21 cellular contexts compared by ENCODE assay signal in genomic region chr1:167077868-167078210, GRCh38. TPM values are rescaled to one million over a fixed set of nuclear protein-coding genes. Genes with fewer than 3 reads are reported as not detected.
DNase-seq lines count a peak whose midpoint lies in the region; ATAC-seq and TF ChIP-seq lines count a peak whose summit lies in the region.
"Had no signal": no experiment of that assay in that cellular context is flagged by ENCODE, and none has a peak within 500 bp of the region (broad histone marks: within the 10 kb centered on the region; RNA-seq: fewer than 3 reads in every experiment).

No MANE protein-coding gene starts in this region.

- H3K36me3 Mint-ChIP-seq in natural killer cell = no peaks in the 10 kb centered on the region
- no peaks in the 10 kb centered on the region for H3K36me3 Mint-ChIP-seq in natural killer cell treated with Interleukin-12 subunit alpha and Interleukin-12 subunit beta and Interleukin-15 and Interleukin-18, amount 100 ng/mL, for 72 hours
- no peaks in the 10 kb centered on the region for H3K36me3 Mint-ChIP-seq in stimulated activated effector memory CD8-positive, alpha-beta T cell treated with anti-CD3 and anti-CD28 coated beads, Interleukin-12 subunit alpha, Interleukin-12 subunit beta, amount 100 ng/mL, for 72 hours
- H3K36me3 Mint-ChIP-seq: CD14-positive monocyte had no signal

- H3K27ac Mint-ChIP-seq in natural killer cell = peak overlapping the region; percentile 71 to 73
- no peak overlapping the region for H3K27ac Mint-ChIP-seq in natural killer cell treated with Interleukin-12 subunit alpha and Interleukin-12 subunit beta and Interleukin-15 and Interleukin-18, amount 100 ng/mL, for 72 hours
- peak overlapping the region; percentile 21 for H3K27ac Mint-ChIP-seq in stimulated activated effector memory CD8-positive, alpha-beta T cell treated with anti-CD3 and anti-CD28 coated beads, Interleukin-12 subunit alpha, Interleukin-12 subunit beta, amount 100 ng/mL, for 72 hours
- H3K27ac Mint-ChIP-seq: CD14-positive monocyte, HFFc6 had no signal

- no peak for TF ChIP-seq POLR2A in heart left ventricle (IDR thresholded peaks at IDR 0.05)
- TF ChIP-seq POLR2A in esophagus muscularis mucosa (IDR thresholded peaks at IDR 0.05; ENCODE audit: low read depth) = no peak

- H3K36me3 ChIP-seq in heart left ventricle (no peaks in the 10 kb centered on the region), left ventricle myocardium inferior (no peaks in the 10 kb centered on the region), esophagus muscularis mucosa (no peaks in the 10 kb centered on the region)
- H3K36me3 ChIP-seq: BLaER1 had no signal

- TF ChIP-seq EP300 in esophagus muscularis mucosa (IDR thresholded peaks at IDR 0.05) = no peak

- H3K27me3 ChIP-seq in heart left ventricle (no peaks in the 10 kb centered on the region), left ventricle myocardium inferior (ENCODE audit: low read depth) (peaks cover 19% of the 10 kb centered on the region), esophagus muscularis mucosa (peaks cover 0 to 30% (median 0%) of the 10 kb centered on the region in 4 donors)
- H3K27me3 ChIP-seq: BLaER1 had no signal

- DNase-seq in heart left ventricle (no peak), left ventricle myocardium inferior (no peak), natural killer cell (no peak), cerebellar cortex (ENCODE audit: low spot score) (peak; percentile 75), NCI-H2029 treated with DMSO at 0.1 percent for 48 hours (lab: John Stamatoyannopoulos, UW) (no peak), esophagus muscularis mucosa (ENCODE audit: extremely low spot score) (no peak)
- DNase-seq in natural killer cell treated with Interleukin-12 subunit alpha and Interleukin-12 subunit beta and Interleukin-15 and Interleukin-18, amount 100 ng/mL, for 72 hours (ENCODE audit: low spot score) = no peak
- DNase-seq in stimulated activated effector memory CD8-positive, alpha-beta T cell treated with anti-CD3 and anti-CD28 coated beads, Interleukin-12 subunit alpha, Interleukin-12 subunit beta, amount 100 ng/mL, for 72 hours (ENCODE audit: low spot score in 2 of 2) = no peak
- DNase-seq: 8988T; CD4-positive, alpha-beta memory T cell; DMS79 treated with DMSO at 0.1 percent for 48 hours; GOT3; H7; HFFc6 had no signal

- H3K27me3 Mint-ChIP-seq in natural killer cell (ENCODE audit: low read depth in 2 of 2) = peaks cover 0 to 8% of the 10 kb centered on the region in 2 donors
- peaks cover 0 to 6% of the 10 kb centered on the region in 2 donors for H3K27me3 Mint-ChIP-seq in natural killer cell treated with Interleukin-12 subunit alpha and Interleukin-12 subunit beta and Interleukin-15 and Interleukin-18, amount 100 ng/mL, for 72 hours

- intact Hi-C loops in heart left ventricle (cut with DNase I) (loop anchor here in 2 of 10 donors (10.0 kb wide), 1 partner anchor 137 kb away; no protein-coding TSS in a partner anchor), left ventricle myocardium inferior (cut with micrococcal nuclease) (no loop called here), natural killer cell (cut with micrococcal nuclease) (loop anchor here (2.0 kb wide), 1 partner anchor 13 kb away; the partner anchor contains the start of gene GPA33), esophagus muscularis mucosa (cut with DNase I) (no loop called here)

- no peaks in the 10 kb centered on the region for H3K9me3 Mint-ChIP-seq in natural killer cell
- no peaks in the 10 kb centered on the region for H3K9me3 Mint-ChIP-seq in natural killer cell treated with Interleukin-12 subunit alpha and Interleukin-12 subunit beta and Interleukin-15 and Interleukin-18, amount 100 ng/mL, for 72 hours
- H3K9me3 Mint-ChIP-seq in stimulated activated effector memory CD8-positive, alpha-beta T cell treated with anti-CD3 and anti-CD28 coated beads, Interleukin-12 subunit alpha, Interleukin-12 subunit beta, amount 100 ng/mL, for 72 hours = no peaks in the 10 kb centered on the region
- H3K9me3 Mint-ChIP-seq: CD4-positive, alpha-beta memory T cell; HFFc6 had no signal

- TF ChIP-seq CTCF in heart left ventricle (IDR thresholded peaks at IDR 0.05) (no peak), left ventricle myocardium inferior (IDR thresholded peaks at IDR 0.05; ENCODE audit: borderline replicate concordance) (no peak), natural killer cell (IDR thresholded peaks at IDR 0.05) (no peak), esophagus muscularis mucosa (IDR thresholded peaks at IDR 0.05) (no peak)

- peaks cover 0 to 19% (median 3%) of the 10 kb centered on the region in 12 donors for H3K4me1 ChIP-seq in heart left ventricle
- peaks cover 18% of the 10 kb centered on the region for H3K4me1 ChIP-seq in left ventricle myocardium inferior
- H3K4me1 ChIP-seq in esophagus muscularis mucosa = no peaks in the 10 kb centered on the region
- H3K4me1 ChIP-seq: BLaER1 had no signal

- H3K4me1 Mint-ChIP-seq in natural killer cell = peaks cover 55 to 62% of the 10 kb centered on the region in 2 donors
- peaks cover 43 to 53% of the 10 kb centered on the region in 2 donors for H3K4me1 Mint-ChIP-seq in natural killer cell treated with Interleukin-12 subunit alpha and Interleukin-12 subunit beta and Interleukin-15 and Interleukin-18, amount 100 ng/mL, for 72 hours (ENCODE audit: low read depth in 2 of 2)
- H3K4me1 Mint-ChIP-seq in stimulated activated effector memory CD8-positive, alpha-beta T cell treated with anti-CD3 and anti-CD28 coated beads, Interleukin-12 subunit alpha, Interleukin-12 subunit beta, amount 100 ng/mL, for 72 hours = peaks cover 43% of the 10 kb centered on the region
- H3K4me1 Mint-ChIP-seq: CD14-positive monocyte had no signal

- H3K4me3 ChIP-seq in heart left ventricle (no peak overlapping the region), left ventricle myocardium inferior (no peak overlapping the region), esophagus muscularis mucosa (no peak overlapping the region)
- H3K4me3 ChIP-seq: BLaER1, GM12878 had no signal

- H3K9me3 ChIP-seq in heart left ventricle = no peaks in the 10 kb centered on the region
- H3K9me3 ChIP-seq in left ventricle myocardium inferior (replicated peaks) = no peaks in the 10 kb centered on the region
- no peaks in the 10 kb centered on the region for H3K9me3 ChIP-seq in esophagus muscularis mucosa
- H3K9me3 ChIP-seq: BLaER1 had no signal

- H3K4me3 Mint-ChIP-seq in natural killer cell = peak overlapping the region; percentile 80
- no peak overlapping the region for H3K4me3 Mint-ChIP-seq in natural killer cell treated with Interleukin-12 subunit alpha and Interleukin-12 subunit beta and Interleukin-15 and Interleukin-18, amount 100 ng/mL, for 72 hours
- H3K4me3 Mint-ChIP-seq in stimulated activated effector memory CD8-positive, alpha-beta T cell treated with anti-CD3 and anti-CD28 coated beads, Interleukin-12 subunit alpha, Interleukin-12 subunit beta, amount 100 ng/mL, for 72 hours = no peak overlapping the region
- H3K4me3 Mint-ChIP-seq: CD14-positive monocyte, HFFc6 had no signal

- peak overlapping the region in 4 of 12 donors; percentile 1 to 39 (median 32) for H3K27ac ChIP-seq in heart left ventricle
- H3K27ac ChIP-seq in left ventricle myocardium inferior (replicated peaks) = no peak overlapping the region
- H3K27ac ChIP-seq in esophagus muscularis mucosa (replicated peaks in 1 of 4) = no peak overlapping the region
- H3K27ac ChIP-seq: BLaER1 had no signal

- ATAC-seq in heart left ventricle = peak; percentile 63 to 79 (median 72)
- ATAC-seq in natural killer cell = no peak
- ATAC-seq in natural killer cell treated with Interleukin-12 subunit alpha and Interleukin-12 subunit beta and Interleukin-15 and Interleukin-18, amount 100 ng/mL, for 72 hours = no peak
- ATAC-seq in stimulated activated effector memory CD8-positive, alpha-beta T cell treated with anti-CD3 and anti-CD28 coated beads, Interleukin-12 subunit alpha, Interleukin-12 subunit beta, amount 100 ng/mL, for 72 hours = no peak
- ATAC-seq: GM12878, HCT116, HepG2 had no signal

RNA-seq across cellular contexts. Expression of gene GPA33, which starts 12.3 kb away (rescaled TPM):
- total RNA-seq in heart left ventricle = 1 to 10 TPM in 5 of 9 donors, under 1 TPM in 3, not detected in 1; 0.50 to 3.6 (median 1.4) TPM
- under 1 TPM; 0.15 to 0.88 TPM for polyA plus RNA-seq in heart left ventricle
- total RNA-seq in left ventricle myocardium inferior = 0.91 TPM
- total RNA-seq in natural killer cell = 1 to 10 TPM; 2.9 to 4.6 (median 4.5) TPM
- not detected for total RNA-seq in natural killer cell treated with Interleukin-12 subunit alpha and Interleukin-12 subunit beta and Interleukin-15 and Interleukin-18, amount 100 ng/mL, for 72 hours
- total RNA-seq in esophagus muscularis mucosa = under 1 TPM in 1 of 4 donors, not detected in 3; 0.57 TPM
- total RNA-seq: A673, HepG2, HFFc6 had no signal
- polyA plus RNA-seq: AG04450, HepG2 had no signal

RNA-seq across cellular contexts. Expression of gene STYXL2, which starts 16.0 kb away (rescaled TPM):
- total RNA-seq in heart left ventricle (100 to 1,000 TPM; 108 to 329 (median 163) TPM), left ventricle myocardium inferior (177 TPM), natural killer cell (not detected), esophagus muscularis mucosa (under 1 TPM in 2 of 4 donors, not detected in 2; 0.32 to 0.46 TPM)
- polyA plus RNA-seq in heart left ventricle = 10 to 100 TPM; 55.0 to 77.1 TPM
- not detected for total RNA-seq in natural killer cell treated with Interleukin-12 subunit alpha and Interleukin-12 subunit beta and Interleukin-15 and Interleukin-18, amount 100 ng/mL, for 72 hours
- total RNA-seq: A673; CD4-positive, alpha-beta memory T cell; HepG2; HFFc6 had no signal
- polyA plus RNA-seq: AG04450; CD14-positive monocyte; CD4-positive, alpha-beta memory T cell; HepG2 had no signal

Comparison
In these comparisons a context has a peak if more than half of its experiments do, and no peak if none do; other contexts are left out.
1. H3K27ac Mint-ChIP-seq: peak in natural killer cell (2 of 2) and stimulated activated effector memory CD8-positive, alpha-beta T cell treated with anti-CD3 and anti-CD28 coated beads, Interleukin-12 subunit alpha, Interleukin-12 subunit beta, amount 100 ng/mL, for 72 hours (single experiment); none in natural killer cell treated with Interleukin-12 subunit alpha and Interleukin-12 subunit beta and Interleukin-15 and Interleukin-18, amount 100 ng/mL, for 72 hours (0 of 2).
2. ATAC-seq: peak in heart left ventricle (4 of 4); none in natural killer cell (0 of 3), natural killer cell treated with Interleukin-12 subunit alpha and Interleukin-12 subunit beta and Interleukin-15 and Interleukin-18, amount 100 ng/mL, for 72 hours (0 of 2) and stimulated activated effector memory CD8-positive, alpha-beta T cell treated with anti-CD3 and anti-CD28 coated beads, Interleukin-12 subunit alpha, Interleukin-12 subunit beta, amount 100 ng/mL, for 72 hours (single experiment).
3. RNA of gene STYXL2, which starts 16.0 kb away (total RNA-seq): 177 TPM in left ventricle myocardium inferior (single experiment) and 108 to 329 TPM in heart left ventricle; 0.32 to 0.46 TPM in esophagus muscularis mucosa, not detected in natural killer cell and not detected in natural killer cell treated with Interleukin-12 subunit alpha and Interleukin-12 subunit beta and Interleukin-15 and Interleukin-18, amount 100 ng/mL, for 72 hours; every median in the first group is over 10 times any median in the second.